14 cellular contexts compared by ENCODE assay signal in genomic region chr11:106461148-106461547, GRCh38.
"Had no signal": no experiment of that assay in that cellular context is flagged by ENCODE, and none has a peak within 500 bp of the region (broad histone marks: within the 10 kb centered on the region; RNA-seq: fewer than 3 reads in every experiment).

No MANE protein-coding gene starts in this region.

- H3K27me3 ChIP-seq: gastroesophageal sphincter, suprapubic skin had no signal

- H3K9me3 ChIP-seq: gastroesophageal sphincter, suprapubic skin had no signal

- ATAC-seq: activated CD8-positive, alpha-beta T cell treated with anti-CD3 and anti-CD28 coated beads for 36 hours; gastroesophageal sphincter; sciatic nerve; stimulated activated naive CD8-positive, alpha-beta T cell treated with anti-CD3 and anti-CD28 coated beads, Interleukin-15, amount 100 ng/mL, for 72 hours had no signal

- H3K4me1 ChIP-seq: gastroesophageal sphincter, suprapubic skin had no signal

- H3K4me3 ChIP-seq: coronary artery, gastroesophageal sphincter, lung, smooth muscle cell, suprapubic skin had no signal

- H3K27ac ChIP-seq: gastroesophageal sphincter, suprapubic skin had no signal

- DNase-seq: activated CD4-positive, alpha-beta T cell treated with anti-CD3 and anti-CD28 coated beads, Interleukin-2, amount 10 ng/mL, durations not matched to agents 24 days and 14 days; activated CD8-positive, alpha-beta T cell treated with anti-CD3 and anti-CD28 coated beads for 36 hours; activated naive CD4-positive, alpha-beta T cell treated with Interleukin-2 at 50 U/mL for 16 hours; activated T-cell treated with anti-CD3 and anti-CD28 coated beads, Interleukin-2, amount 50 U/mL, for 1 hour; anterior cingulate cortex; midbrain; stimulated activated CD4-positive, alpha-beta T cell treated with anti-CD3 and anti-CD28 coated beads, Interleukin-4, amount 100 ng/mL, for 1 hour; stimulated activated naive CD8-positive, alpha-beta T cell treated with anti-CD3 and anti-CD28 coated beads, Interleukin-15, amount 100 ng/mL, for 72 hours had no signal

- H3K36me3 ChIP-seq: gastroesophageal sphincter, suprapubic skin had no signal
